25 cellular contexts compared by ENCODE assay signal in the genomic region with DNA sequence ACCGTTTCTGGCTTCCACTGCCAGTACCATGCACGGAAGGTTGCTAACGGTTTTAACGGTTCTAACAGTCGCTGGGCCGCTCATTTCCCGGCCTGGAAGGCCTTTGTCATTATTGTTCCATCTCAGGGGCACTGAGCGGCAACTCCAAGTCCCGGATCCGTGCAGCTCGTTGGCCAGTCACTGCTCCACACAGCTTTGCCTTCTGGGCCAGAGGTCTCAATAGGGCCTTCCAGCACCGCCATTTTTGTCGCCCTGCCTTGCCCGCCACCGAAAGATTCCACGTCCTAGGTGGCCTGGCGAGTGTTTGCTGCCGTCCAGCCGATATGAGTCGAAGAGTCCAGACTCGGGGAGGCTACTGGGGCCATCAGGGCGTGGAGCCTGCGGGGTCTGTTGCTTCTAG.
"Had no signal": no experiment of that assay in that cellular context is flagged by ENCODE, and none has a peak within 500 bp of the region (broad histone marks: within the 10 kb centered on the region; RNA-seq: fewer than 3 reads in every experiment).

No MANE protein-coding gene starts in this region.

- H3K4me3 ChIP-seq: left lung, lower lobe of right lung, neural progenitor cell, ovary, right atrium auricular region, skin epidermis, thyroid gland, transverse colon, upper lobe of left lung, vagina had no signal

- H3K9me3 ChIP-seq: lower lobe of right lung, ovary, right atrium auricular region, thyroid gland, transverse colon, upper lobe of left lung, vagina had no signal

- ATAC-seq: left colon; left lung; lower lobe of right lung; natural killer cell; sciatic nerve; stimulated activated effector memory CD8-positive, alpha-beta T cell treated with anti-CD3 and anti-CD28 coated beads, Interleukin-12 subunit alpha, Interleukin-12 subunit beta, amount 100 ng/mL, for 72 hours had no signal

- H2AFZ ChIP-seq: neural progenitor cell had no signal

- H3K9ac ChIP-seq: neural progenitor cell had no signal

- H3K36me3 ChIP-seq: left lung, lower lobe of right lung, neural progenitor cell, ovary, right atrium auricular region, thyroid gland, transverse colon, upper lobe of left lung, vagina had no signal

- H3K27me3 ChIP-seq: left lung, neural progenitor cell, ovary, right atrium auricular region, thyroid gland, transverse colon, upper lobe of left lung, vagina had no signal

- H3K4me1 ChIP-seq: left lung, lower lobe of right lung, neural progenitor cell, right atrium auricular region, thyroid gland, transverse colon, upper lobe of left lung, vagina had no signal

- H3K27ac ChIP-seq: left lung, lower lobe of right lung, neural progenitor cell, ovary, right atrium auricular region, skin epidermis, thyroid gland, transverse colon, upper lobe of left lung, vagina had no signal

- DNase-seq: hypothalamus; immature natural killer cell; kidney; left colon; left lung; lower lobe of right lung; mammary epithelial cell; mesenchymal stem cell; naive B cell; natural killer cell; nephron progenitor cell; ovary; stimulated activated CD4-positive, alpha-beta T cell treated with anti-CD3 and anti-CD28 coated beads, Interleukin-4, amount 100 ng/mL, for 24 hours; stimulated activated naive CD4-positive, alpha-beta T cell; substantia nigra; thyroid gland; transverse colon had no signal

- FAIRE-seq: islet of Langerhans, kidney had no signal

- H3K4me2 ChIP-seq: neural progenitor cell had no signal
